Comparison of ENCODE assay signal across 9 cellular contexts in genomic region chr7:135012229-135012628, GRCh38.
"Had no signal": no experiment of that assay in that cellular context is flagged by ENCODE, and none has a peak within 500 bp of the region (broad histone marks: within the 10 kb centered on the region; RNA-seq: fewer than 3 reads in every experiment).

No MANE protein-coding gene starts in this region.

- H3K4me2 ChIP-seq: GM23338 had no signal

- DNase-seq: GM23248, GOT3, H7, H9, HCEC 1CT, HFFc6 had no signal

- H2AFZ ChIP-seq: GM23248, GM23338 had no signal

- H3K4me1 Mint-ChIP-seq: GM23338, H9 had no signal

- H3K36me3 ChIP-seq: HAP-1 had no signal

- H3K27ac Mint-ChIP-seq: GM23338, H9, HFFc6 had no signal

- H3K4me3 Mint-ChIP-seq: GM23338, H9, HFFc6 had no signal

- H3K27ac ChIP-seq: GM23248 had no signal

- H3K4me3 ChIP-seq: GM23248, GM23338, HAP-1 had no signal

- H3K9me3 ChIP-seq: HAP-1 had no signal

- H3K9ac ChIP-seq: GM23248 had no signal

- H3K4me1 ChIP-seq: HAP-1 had no signal

- H3K9me3 Mint-ChIP-seq: GM23338, HFFc6 had no signal

- ATAC-seq: GM23338, HCT116 had no signal
